15 cellular contexts compared by ENCODE assay signal in genomic region chr10:2798340-2798739, GRCh38.
"Had no signal": no experiment of that assay in that cellular context is flagged by ENCODE, and none has a peak within 500 bp of the region (broad histone marks: within the 10 kb centered on the region; RNA-seq: fewer than 3 reads in every experiment).

No MANE protein-coding gene starts in this region.

- H3K36me3 Mint-ChIP-seq: activated naive CD8-positive, alpha-beta T cell; naive B cell had no signal

- H3K27ac ChIP-seq: brain microvascular endothelial cell, hepatocyte, thyroid gland, uterus had no signal

- H3K4me3 Mint-ChIP-seq: activated naive CD8-positive, alpha-beta T cell; activated T-cell treated with anti-CD3 and anti-CD28 coated beads, Interleukin-2, amount 50 U/mL, for 24 hours; effector memory CD8-positive, alpha-beta T cell; naive B cell had no signal

- H3K79me2 ChIP-seq: hepatocyte had no signal

- H3K27ac Mint-ChIP-seq: activated naive CD8-positive, alpha-beta T cell; activated T-cell treated with anti-CD3 and anti-CD28 coated beads, Interleukin-2, amount 50 U/mL, for 24 hours; effector memory CD8-positive, alpha-beta T cell; naive B cell had no signal

- H3K9me3 ChIP-seq: thyroid gland, uterus had no signal

- FAIRE-seq: small intestine had no signal

- H3K4me2 ChIP-seq: hepatocyte had no signal

- H3K4me1 Mint-ChIP-seq: naive B cell had no signal

- ATAC-seq: effector memory CD8-positive, alpha-beta T cell; left cardiac atrium; right cardiac atrium had no signal

- DNase-seq: activated CD4-positive, alpha-beta T cell treated with anti-CD3 and anti-CD28 coated beads, Interleukin-2, amount 50 U/mL, for 4 hours; activated effector memory CD4-positive, alpha-beta T cell treated with anti-CD3 and anti-CD28 coated beads, Interleukin-2, amount 50 U/mL, for 16 hours; activated T-cell treated with anti-CD3 and anti-CD28 coated beads, Interleukin-2, amount 50 U/mL, for 24 hours; amygdala; brain microvascular endothelial cell; effector memory CD8-positive, alpha-beta T cell; left cardiac atrium; naive B cell; right cardiac atrium; small intestine; thyroid gland; uterus had no signal

- H3K4me3 ChIP-seq: hepatocyte, lung, thyroid gland, uterus had no signal

- H3K27me3 ChIP-seq: brain microvascular endothelial cell, hepatocyte, thyroid gland had no signal

- H2AFZ ChIP-seq: hepatocyte had no signal

- H3K36me3 ChIP-seq: brain microvascular endothelial cell, thyroid gland, uterus had no signal

- H3K4me1 ChIP-seq: thyroid gland, uterus had no signal
